In genomic region chr21:42061866-42062542, GRCh38 we compare ENCODE assay signal across 10 cellular contexts. TPM values are rescaled to one million over a fixed set of nuclear protein-coding genes. Genes with fewer than 3 reads are reported as not detected.
DNase-seq lines count a peak whose midpoint lies in the region; ATAC-seq, FAIRE-seq and TF ChIP-seq lines count a peak whose summit lies in the region.
"Had no signal": no experiment of that assay in that cellular context is flagged by ENCODE, and none has a peak within 500 bp of the region (broad histone marks: within the 10 kb centered on the region; RNA-seq: fewer than 3 reads in every experiment).

No MANE protein-coding gene starts in this region.

- no peaks in the 10 kb centered on the region for H3K9me3 Mint-ChIP-seq in activated B cell treated with CpG ODN at 0.5 μM for 24 hours

- no peak overlapping the region for H2BK120ac ChIP-seq in trophoblast cell (ENCODE audit: insufficient read depth, low read length, poor library complexity)

- FAIRE-seq in keratinocyte (lab: Jason Lieb, UNC): peak; percentile 20
- FAIRE-seq: A204.1 had no signal

- H3K27me3 ChIP-seq in keratinocyte (ENCODE audit: control insufficient read depth, extremely low read depth, insufficient read depth, low read length): no peaks in the 10 kb centered on the region
- no peaks in the 10 kb centered on the region for H3K27me3 ChIP-seq in testis
- H3K27me3 ChIP-seq in trophoblast cell (ENCODE audit: insufficient read depth, low read length): no peaks in the 10 kb centered on the region

- H3K9me1 ChIP-seq in keratinocyte (ENCODE audit: control insufficient read depth, extremely low read depth, insufficient read depth, low read length): peaks cover 3% of the 10 kb centered on the region

- no peaks in the 10 kb centered on the region for H3K36me3 Mint-ChIP-seq in activated B cell treated with CpG ODN at 0.5 μM for 24 hours (ENCODE audit: low read depth)

- peak overlapping the region; percentile 91 for H3K27ac Mint-ChIP-seq in activated B cell treated with CpG ODN at 0.5 μM for 24 hours

- no peak overlapping the region for H2BK5ac ChIP-seq in trophoblast cell (ENCODE audit: low read depth, low read length, poor library complexity)

- H3K23ac ChIP-seq in trophoblast cell (ENCODE audit: low read length): no peak overlapping the region

- H3K4me2 ChIP-seq in keratinocyte (ENCODE audit: control insufficient read depth, extremely low read depth, insufficient read depth, low read depth, low read length): peak overlapping the region; percentile 9
- H3K4me2 ChIP-seq in trophoblast cell (ENCODE audit: low read length): no peak overlapping the region

- H4K20me1 ChIP-seq in keratinocyte (ENCODE audit: control insufficient read depth, extremely low read depth, insufficient read depth, low read length): no peaks in the 10 kb centered on the region

- H2AFZ ChIP-seq in keratinocyte (ENCODE audit: control insufficient read depth, low read length): no peak overlapping the region
- H2AFZ ChIP-seq in trophoblast cell (ENCODE audit: insufficient read depth, low read length, poor library complexity): no peak overlapping the region

- POLR2A ChIA-PET in activated B cell treated with CpG ODN at 0.5 μM for 24 hours (lab: Charles Lee): interaction anchor here (1.2 to 3.3 kb wide), 4 partner anchors 46 to 57 kb away, joined by 3 to 21 read pairs (median 4); partner anchors contain the start of gene ZBTB21

- no peak overlapping the region for H4K12ac ChIP-seq in trophoblast cell (ENCODE audit: low read depth, low read length)

- peaks cover 42% of the 10 kb centered on the region for H3K4me1 ChIP-seq in keratinocyte (ENCODE audit: control insufficient read depth, extremely low read depth, insufficient read depth, low read length)
- no peaks in the 10 kb centered on the region for H3K4me1 ChIP-seq in testis
- H3K4me1 ChIP-seq in trophoblast cell (ENCODE audit: control insufficient read depth in 1 of 2, insufficient read depth in 2 of 2, low read length in 2 of 2): peaks cover 1 to 2% of the 10 kb centered on the region in 2 experiments

- H2AK5ac ChIP-seq in trophoblast cell (ENCODE audit: low read length): no peak overlapping the region

- no peak overlapping the region for H4K8ac ChIP-seq in trophoblast cell (ENCODE audit: low read depth, low read length)

- CTCF ChIA-PET in activated B cell treated with CpG ODN at 0.5 μM for 24 hours (lab: Charles Lee): no interaction called here

- intact Hi-C loops in activated B cell treated with CpG ODN at 0.5 μM for 24 hours (cut with micrococcal nuclease): loop anchor here (1.0 to 10.0 kb wide), 9 partner anchors 47 to 830 kb away; partner anchors contain the start of genes MX2 and PRDM15
- intact Hi-C loops in testis (cut with DNase I; ENCODE audit: low total_unique reads): no loop called here

- H3K4me3 ChIP-seq in keratinocyte (ENCODE audit: control insufficient read depth in 2 of 3, extremely low read depth in 1 of 3, insufficient read depth in 2 of 3, low read depth in 1 of 3, low read length in 3 of 3) (no peak overlapping the region), testis (no peak overlapping the region), trophoblast cell (ENCODE audit: low read depth, low read length) (no peak overlapping the region)
- H3K4me3 ChIP-seq: lung had no signal

- dilution Hi-C loops in keratinocyte (cut with MboI; ENCODE audit: extremely low pct_ligation_motif_present, low sequenced_read_pairs): no loop called here

- TF ChIP-seq CTCF in activated B cell treated with CpG ODN at 0.5 μM for 24 hours (IDR thresholded peaks at IDR 0.05): no peak
- TF ChIP-seq CTCF in keratinocyte (optimal IDR thresholded peaks at IDR 0.05 in 1 of 3, IDR thresholded peaks at IDR 0.05 in 1 of 3, conservative IDR thresholded peaks at IDR 0.05 in 1 of 3; ENCODE audit: extremely low read depth in 1 of 3, insufficient read depth in 2 of 3, low read length in 3 of 3): no peak
- no peak for TF ChIP-seq CTCF in testis (IDR thresholded peaks at IDR 0.05)

- no peak for TF ChIP-seq POLR2A in testis (IDR thresholded peaks at IDR 0.05)

- no peak overlapping the region for H3K27ac ChIP-seq in keratinocyte (ENCODE audit: control insufficient read depth, insufficient read depth, low read length)
- no peak overlapping the region for H3K27ac ChIP-seq in testis
- H3K27ac ChIP-seq in trophoblast cell (ENCODE audit: low read depth, low read length): no peak overlapping the region

- no peaks in the 10 kb centered on the region for H3K9me3 ChIP-seq in keratinocyte (ENCODE audit: control insufficient read depth, low read depth, low read length)
- no peaks in the 10 kb centered on the region for H3K9me3 ChIP-seq in testis
- H3K9me3 ChIP-seq in trophoblast cell (ENCODE audit: insufficient read depth, low read depth, low read length): no peaks in the 10 kb centered on the region

- ATAC-seq in HG03135 (IDR thresholded peaks at IDR 0.05; ENCODE audit: unreplicated experiment): peak; percentile 34
- peak; percentile 47 for ATAC-seq in activated B cell treated with CpG ODN at 0.5 μM for 24 hours (ENCODE audit: low read depth)

- no peak overlapping the region for H4K91ac ChIP-seq in trophoblast cell (ENCODE audit: low read depth, low read length)

- H3K79me2 ChIP-seq in keratinocyte (ENCODE audit: control insufficient read depth, insufficient read depth, low read length): no peaks in the 10 kb centered on the region
- H3K79me2 ChIP-seq in trophoblast cell (ENCODE audit: control insufficient read depth, insufficient read depth, low read length, poor library complexity): no peaks in the 10 kb centered on the region

- peaks cover 88% of the 10 kb centered on the region for H3K4me1 Mint-ChIP-seq in activated B cell treated with CpG ODN at 0.5 μM for 24 hours

- H3K4ac ChIP-seq in trophoblast cell (ENCODE audit: low read depth, low read length): no peak overlapping the region

- H3K18ac ChIP-seq in trophoblast cell (ENCODE audit: low read length): no peak overlapping the region

- WGBS in testis, 2 donors: 83 to 87% methylated on average over 16 to 19 of the region's 19 CpGs
- no CpG with 5 or more reads among the region's 19 CpGs for WGBS in trophoblast cell (ENCODE audit: extremely low coverage, insufficient coverage, insufficient read length)

- peak overlapping the region; percentile 77 for H3K4me3 Mint-ChIP-seq in activated B cell treated with CpG ODN at 0.5 μM for 24 hours

- H3K14ac ChIP-seq in trophoblast cell (ENCODE audit: low read length): no peak overlapping the region

- H3K79me1 ChIP-seq in trophoblast cell (ENCODE audit: low read length): no peaks in the 10 kb centered on the region

- no peaks in the 10 kb centered on the region for H3K36me3 ChIP-seq in keratinocyte (ENCODE audit: control insufficient read depth in 2 of 2, extremely low read depth in 1 of 2, insufficient read depth in 2 of 2, low read length in 2 of 2)
- H3K36me3 ChIP-seq in testis (ENCODE audit: low read depth, missing control alignments): no peaks in the 10 kb centered on the region
- H3K36me3 ChIP-seq in trophoblast cell (ENCODE audit: control insufficient read depth in 1 of 2, insufficient read depth in 2 of 2, low read length in 2 of 2): no peaks in the 10 kb centered on the region

- H3K9ac ChIP-seq in keratinocyte (ENCODE audit: control insufficient read depth, extremely low read depth, insufficient read depth, low read length) (no peak overlapping the region), trophoblast cell (ENCODE audit: low read length) (no peak overlapping the region)

- H3K27me3 Mint-ChIP-seq in activated B cell treated with CpG ODN at 0.5 μM for 24 hours: no peaks in the 10 kb centered on the region

- DNase-seq in NCI-H1092 treated with DMSO at 0.1 percent for 48 hours (lab: John Stamatoyannopoulos, UW) (peak; percentile 56), NCI-H1092 (lab: John Stamatoyannopoulos, UW) (no peak), activated B cell treated with CpG ODN at 0.5 μM for 24 hours (no peak), keratinocyte (ENCODE audit: low read depth, low spot score) (no peak), testis (no peak), trophoblast cell (no peak), hypothalamus (lab: John Stamatoyannopoulos, UW) (no peak)

- H2BK12ac ChIP-seq in trophoblast cell (ENCODE audit: low read length): no peak overlapping the region

RNA-seq across cellular contexts. Expression of gene UMODL1, which starts 9.1 kb away (rescaled TPM):
- total RNA-seq in activated B cell treated with CpG ODN at 0.5 μM for 24 hours (0.04 TPM in 1 of 2 replicates, not detected in the other), testis (1 to 10 TPM; 1.7 to 7.8 TPM)
- polyA plus RNA-seq in keratinocyte (0.03 TPM in 1 of 3 replicates, not detected in the others), testis (ENCODE audit: insufficient read depth, low read depth, low replicate concordance) (6.8 TPM)
- not detected for polyA plus RNA-seq in keratinocyte (2011; ENCODE audit: low read depth)
- not detected in 2 replicates for polyA plus RNA-seq in keratinocyte (2011; cell fraction: cytosol; rRNA removed)
- polyA plus RNA-seq in keratinocyte (2011; cell fraction: nucleus; rRNA removed): not detected in 2 replicates
- not detected in 2 replicates for polyA plus RNA-seq in keratinocyte (2012; ENCODE audit: low replicate concordance)
- not detected in 3 replicates for polyA minus RNA-seq in keratinocyte
- polyA minus RNA-seq in keratinocyte (2011; cell fraction: cytosol; rRNA and poly(A)+ RNA removed): not detected
- polyA minus RNA-seq in keratinocyte (2011; cell fraction: nucleus; rRNA and poly(A)+ RNA removed): not detected in 2 replicates
- polyA plus RNA-seq in trophoblast cell (2013): not detected in 2 replicates

RNA-seq across cellular contexts. Expression of gene ZBTB21, which starts 51.8 kb away (rescaled TPM):
- total RNA-seq in activated B cell treated with CpG ODN at 0.5 μM for 24 hours (24.2 and 25.4 TPM in 2 replicates), testis (10 to 100 TPM; 26.3 to 30.9 TPM)
- polyA plus RNA-seq in keratinocyte (9.5 to 12.2 TPM (median 10.3 TPM) in 3 replicates), testis (ENCODE audit: insufficient read depth, low read depth, low replicate concordance) (18.1 TPM)
- polyA plus RNA-seq in keratinocyte (2011; ENCODE audit: low read depth): 11.1 TPM
- 4.8 and 8.0 TPM in 2 replicates for polyA plus RNA-seq in keratinocyte (2011; cell fraction: cytosol; rRNA removed)
- 17.5 and 20.6 TPM in 2 replicates for polyA plus RNA-seq in keratinocyte (2011; cell fraction: nucleus; rRNA removed)
- polyA plus RNA-seq in keratinocyte (2012; ENCODE audit: low replicate concordance): 7.3 and 14.0 TPM in 2 replicates
- 15.5 to 28.0 TPM (median 22.1 TPM) in 3 replicates for polyA minus RNA-seq in keratinocyte
- 6.7 TPM for polyA minus RNA-seq in keratinocyte (2011; cell fraction: cytosol; rRNA and poly(A)+ RNA removed)
- polyA minus RNA-seq in keratinocyte (2011; cell fraction: nucleus; rRNA and poly(A)+ RNA removed): 16.7 and 23.7 TPM in 2 replicates
- polyA plus RNA-seq in trophoblast cell (2013): 7.5 TPM in 2 replicates
